Comparison of ENCODE assay signal across 1 cellular context in the genomic region with DNA sequence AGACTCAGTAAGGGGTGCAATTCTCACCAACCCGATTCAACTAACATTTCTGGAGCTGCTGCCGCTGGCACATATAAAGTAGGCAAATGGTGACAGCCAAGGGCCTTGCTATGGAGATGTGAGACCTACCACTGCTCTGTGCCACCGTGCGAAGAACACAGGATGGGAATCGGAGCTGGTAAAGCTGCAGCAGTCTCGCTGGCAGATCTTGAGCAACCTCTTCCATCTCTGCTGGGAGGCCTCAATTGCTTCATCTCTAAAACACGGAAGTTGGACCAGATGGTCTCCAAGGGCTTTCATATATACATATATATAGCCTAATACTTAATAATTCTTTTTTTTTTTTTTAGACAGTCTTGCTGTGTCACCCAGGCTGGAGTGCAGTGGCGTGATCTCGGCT.
TF ChIP-seq lines count a peak whose summit lies in the region.

No MANE protein-coding gene starts in this region.

TF ChIP-seq in GM12878, 131 proteins besides CTCF, POLR2A, EP300 and RAD21 (continued from another document):
- TF ChIP-seq USF1 (IDR thresholded peaks at IDR 0.05; ENCODE audit: borderline replicate concordance, extremely low read length, insufficient read depth, low read depth, low read length) (no peak), MEF2A (IDR thresholded peaks at IDR 0.05; ENCODE audit: insufficient read depth, low read depth, low read length) (no peak), E4F1 (IDR thresholded peaks at IDR 0.05; ENCODE audit: borderline replicate concordance, partially characterized antibody) (no peak), NKRF (conservative IDR thresholded peaks at IDR 0.05) (no peak), RB1 (IDR thresholded peaks at IDR 0.05; ENCODE audit: borderline replicate concordance) (no peak), ZZZ3 (IDR thresholded peaks at IDR 0.05; ENCODE audit: control insufficient read depth, insufficient read length, low read depth) (no peak), IRF4 (IDR thresholded peaks at IDR 0.05; ENCODE audit: low read depth, low read length) (no peak), ZNF24 (IDR thresholded peaks at IDR 0.05) (no peak), SP1 (IDR thresholded peaks at IDR 0.05; ENCODE audit: low read depth, low read length) (no peak), MTA2 (IDR thresholded peaks at IDR 0.05; ENCODE audit: low read depth) (no peak), NBN (IDR thresholded peaks at IDR 0.05) (no peak), ETV6 (conservative IDR thresholded peaks at IDR 0.05 in 1 of 2, IDR thresholded peaks at IDR 0.05 in 1 of 2; ENCODE audit: borderline replicate concordance in 1 of 2, low read depth in 1 of 2) (no peak), MEF2B (IDR thresholded peaks at IDR 0.05; ENCODE audit: partially characterized antibody, poor library complexity, severe bottlenecking) (no peak), HSF1 (IDR thresholded peaks at IDR 0.05; ENCODE audit: low read depth, low read length) (no peak), ZBTB40 (IDR thresholded peaks at IDR 0.05; ENCODE audit: borderline replicate concordance) (no peak)
